1 cellular context compared by ENCODE assay signal in the genomic region with DNA sequence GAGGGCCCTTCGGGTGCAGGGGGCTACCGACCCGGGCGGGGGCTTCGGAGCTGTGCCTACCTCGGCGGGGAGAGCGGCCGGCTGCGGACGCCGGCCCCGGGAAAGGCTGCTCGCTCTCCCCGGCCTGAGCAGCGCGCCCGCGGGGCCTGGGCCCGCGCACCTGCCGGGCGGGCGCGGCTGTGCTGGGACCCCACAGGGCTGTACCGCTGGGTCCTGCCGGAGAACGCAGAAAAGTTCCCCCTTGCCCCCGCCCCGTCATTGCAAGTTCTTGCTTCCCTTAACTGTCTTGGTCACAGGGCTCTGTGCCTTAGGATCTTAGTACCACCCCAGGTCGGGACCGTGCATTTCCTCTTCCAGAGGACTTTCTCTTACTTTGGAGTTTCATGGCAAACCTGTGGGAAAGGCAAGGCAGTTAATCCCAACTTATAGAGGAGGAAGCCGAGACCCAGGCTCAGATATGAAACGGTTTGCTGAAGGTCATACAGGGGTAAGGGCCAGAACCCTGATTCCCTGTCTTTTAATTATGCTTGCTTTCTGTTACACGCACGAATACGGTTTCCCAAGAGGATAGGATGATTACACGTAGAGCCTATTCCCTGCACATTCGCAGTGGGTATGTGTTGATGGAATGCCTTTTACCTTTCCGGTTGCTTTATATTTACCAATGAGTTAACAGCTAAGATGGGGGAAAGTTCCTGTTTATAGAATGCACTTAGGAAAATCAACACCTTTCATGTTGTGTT.
TF ChIP-seq lines count a peak whose summit lies in the region.

No MANE protein-coding gene starts in this region.

TF ChIP-seq in HepG2, 621 proteins besides CTCF, POLR2A, EP300 and RAD21 (continued from another document and continues in another):
- TF ChIP-seq, protein P1, sequence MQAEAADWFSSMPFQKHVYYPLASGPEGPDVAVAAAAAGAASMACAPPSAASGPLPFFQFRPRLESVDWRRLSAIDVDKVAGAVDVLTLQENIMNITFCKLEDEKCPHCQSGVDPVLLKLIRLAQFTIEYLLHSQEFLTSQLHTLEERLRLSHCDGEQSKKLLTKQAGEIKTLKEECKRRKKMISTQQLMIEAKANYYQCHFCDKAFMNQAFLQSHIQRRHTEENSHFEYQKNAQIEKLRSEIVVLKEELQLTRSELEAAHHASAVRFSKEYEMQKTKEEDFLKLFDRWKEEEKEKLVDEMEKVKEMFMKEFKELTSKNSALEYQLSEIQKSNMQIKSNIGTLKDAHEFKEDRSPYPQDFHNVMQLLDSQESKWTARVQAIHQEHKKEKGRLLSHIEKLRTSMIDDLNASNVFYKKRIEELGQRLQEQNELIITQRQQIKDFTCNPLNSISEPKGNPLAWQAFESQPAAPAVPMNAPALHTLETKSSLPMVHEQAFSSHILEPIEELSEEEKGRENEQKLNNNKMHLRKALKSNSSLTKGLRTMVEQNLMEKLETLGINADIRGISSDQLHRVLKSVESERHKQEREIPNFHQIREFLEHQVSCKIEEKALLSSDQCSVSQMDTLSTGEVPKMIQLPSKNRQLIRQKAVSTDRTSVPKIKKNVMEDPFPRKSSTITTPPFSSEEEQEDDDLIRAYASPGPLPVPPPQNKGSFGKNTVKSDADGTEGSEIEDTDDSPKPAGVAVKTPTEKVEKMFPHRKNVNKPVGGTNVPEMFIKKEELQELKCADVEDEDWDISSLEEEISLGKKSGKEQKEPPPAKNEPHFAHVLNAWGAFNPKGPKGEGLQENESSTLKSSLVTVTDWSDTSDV (CRISPR knock-in tag; IDR thresholded peaks at IDR 0.05) = no peak
- TF ChIP-seq PAF1 (CRISPR knock-in tag; IDR thresholded peaks at IDR 0.05) = no peak
- no peak for TF ChIP-seq ZNF180 (CRISPR knock-in tag; IDR thresholded peaks at IDR 0.05; ENCODE audit: borderline replicate concordance, low read depth)
- TF ChIP-seq, protein P2, sequence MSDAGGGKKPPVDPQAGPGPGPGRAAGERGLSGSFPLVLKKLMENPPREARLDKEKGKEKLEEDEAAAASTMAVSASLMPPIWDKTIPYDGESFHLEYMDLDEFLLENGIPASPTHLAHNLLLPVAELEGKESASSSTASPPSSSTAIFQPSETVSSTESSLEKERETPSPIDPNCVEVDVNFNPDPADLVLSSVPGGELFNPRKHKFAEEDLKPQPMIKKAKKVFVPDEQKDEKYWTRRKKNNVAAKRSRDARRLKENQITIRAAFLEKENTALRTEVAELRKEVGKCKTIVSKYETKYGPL (CRISPR knock-in tag; IDR thresholded peaks at IDR 0.05) = no peak
- TF ChIP-seq ELF1 (CRISPR knock-in tag; IDR thresholded peaks at IDR 0.05) = no peak
- TF ChIP-seq, protein P3, sequence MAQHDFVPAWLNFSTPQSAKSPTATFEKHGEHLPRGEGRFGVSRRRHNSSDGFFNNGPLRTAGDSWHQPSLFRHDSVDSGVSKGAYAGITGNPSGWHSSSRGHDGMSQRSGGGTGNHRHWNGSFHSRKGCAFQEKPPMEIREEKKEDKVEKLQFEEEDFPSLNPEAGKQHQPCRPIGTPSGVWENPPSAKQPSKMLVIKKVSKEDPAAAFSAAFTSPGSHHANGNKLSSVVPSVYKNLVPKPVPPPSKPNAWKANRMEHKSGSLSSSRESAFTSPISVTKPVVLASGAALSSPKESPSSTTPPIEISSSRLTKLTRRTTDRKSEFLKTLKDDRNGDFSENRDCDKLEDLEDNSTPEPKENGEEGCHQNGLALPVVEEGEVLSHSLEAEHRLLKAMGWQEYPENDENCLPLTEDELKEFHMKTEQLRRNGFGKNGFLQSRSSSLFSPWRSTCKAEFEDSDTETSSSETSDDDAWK (CRISPR knock-in tag; IDR thresholded peaks at IDR 0.05) = no peak
- no peak for TF ChIP-seq SP140L (CRISPR knock-in tag; IDR thresholded peaks at IDR 0.05; ENCODE audit: borderline replicate concordance)
- no peak for TF ChIP-seq ZNF460 (CRISPR knock-in tag; IDR thresholded peaks at IDR 0.05; ENCODE audit: borderline replicate concordance)
- TF ChIP-seq CHD4 (IDR thresholded peaks at IDR 0.05; ENCODE audit: borderline replicate concordance, low read length) = no peak
- TF ChIP-seq, protein P4, sequence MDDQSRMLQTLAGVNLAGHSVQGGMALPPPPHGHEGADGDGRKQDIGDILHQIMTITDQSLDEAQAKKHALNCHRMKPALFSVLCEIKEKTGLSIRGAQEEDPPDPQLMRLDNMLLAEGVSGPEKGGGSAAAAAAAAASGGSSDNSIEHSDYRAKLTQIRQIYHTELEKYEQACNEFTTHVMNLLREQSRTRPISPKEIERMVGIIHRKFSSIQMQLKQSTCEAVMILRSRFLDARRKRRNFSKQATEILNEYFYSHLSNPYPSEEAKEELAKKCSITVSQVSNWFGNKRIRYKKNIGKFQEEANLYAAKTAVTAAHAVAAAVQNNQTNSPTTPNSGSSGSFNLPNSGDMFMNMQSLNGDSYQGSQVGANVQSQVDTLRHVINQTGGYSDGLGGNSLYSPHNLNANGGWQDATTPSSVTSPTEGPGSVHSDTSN (CRISPR knock-in tag; IDR thresholded peaks at IDR 0.05; ENCODE audit: borderline replicate concordance) = no peak
- TF ChIP-seq, protein P5, sequence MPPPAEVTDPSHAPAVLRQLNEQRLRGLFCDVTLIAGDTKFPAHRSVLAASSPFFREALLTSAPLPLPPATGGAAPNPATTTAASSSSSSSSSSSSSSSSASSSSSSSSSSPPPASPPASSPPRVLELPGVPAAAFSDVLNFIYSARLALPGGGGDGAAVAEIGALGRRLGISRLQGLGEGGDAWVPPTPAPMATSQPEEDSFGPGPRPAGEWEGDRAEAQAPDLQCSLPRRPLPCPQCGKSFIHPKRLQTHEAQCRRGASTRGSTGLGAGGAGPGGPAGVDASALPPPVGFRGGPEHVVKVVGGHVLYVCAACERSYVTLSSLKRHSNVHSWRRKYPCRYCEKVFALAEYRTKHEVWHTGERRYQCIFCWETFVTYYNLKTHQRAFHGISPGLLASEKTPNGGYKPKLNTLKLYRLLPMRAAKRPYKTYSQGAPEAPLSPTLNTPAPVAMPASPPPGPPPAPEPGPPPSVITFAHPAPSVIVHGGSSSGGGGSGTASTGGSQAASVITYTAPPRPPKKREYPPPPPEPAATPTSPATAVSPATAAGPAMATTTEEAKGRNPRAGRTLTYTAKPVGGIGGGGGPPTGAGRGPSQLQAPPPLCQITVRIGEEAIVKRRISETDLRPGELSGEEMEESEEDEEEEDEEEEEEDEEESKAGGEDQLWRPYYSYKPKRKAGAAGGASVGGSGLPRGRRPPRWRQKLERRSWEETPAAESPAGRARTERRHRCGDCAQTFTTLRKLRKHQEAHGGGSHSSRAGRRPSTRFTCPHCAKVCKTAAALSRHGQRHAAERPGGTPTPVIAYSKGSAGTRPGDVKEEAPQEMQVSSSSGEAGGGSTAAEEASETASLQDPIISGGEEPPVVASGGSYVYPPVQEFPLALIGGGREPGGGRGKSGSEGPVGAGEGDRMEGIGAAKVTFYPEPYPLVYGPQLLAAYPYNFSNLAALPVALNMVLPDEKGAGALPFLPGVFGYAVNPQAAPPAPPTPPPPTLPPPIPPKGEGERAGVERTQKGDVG (CRISPR knock-in tag; IDR thresholded peaks at IDR 0.05; ENCODE audit: borderline replicate concordance) = no peak
- TF ChIP-seq ZNF138 (CRISPR knock-in tag; IDR thresholded peaks at IDR 0.05; ENCODE audit: low read depth) = no peak
- TF ChIP-seq, protein P6, sequence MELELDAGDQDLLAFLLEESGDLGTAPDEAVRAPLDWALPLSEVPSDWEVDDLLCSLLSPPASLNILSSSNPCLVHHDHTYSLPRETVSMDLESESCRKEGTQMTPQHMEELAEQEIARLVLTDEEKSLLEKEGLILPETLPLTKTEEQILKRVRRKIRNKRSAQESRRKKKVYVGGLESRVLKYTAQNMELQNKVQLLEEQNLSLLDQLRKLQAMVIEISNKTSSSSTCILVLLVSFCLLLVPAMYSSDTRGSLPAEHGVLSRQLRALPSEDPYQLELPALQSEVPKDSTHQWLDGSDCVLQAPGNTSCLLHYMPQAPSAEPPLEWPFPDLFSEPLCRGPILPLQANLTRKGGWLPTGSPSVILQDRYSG (CRISPR knock-in tag; IDR thresholded peaks at IDR 0.05) = no peak
- no peak for TF ChIP-seq ZNF563 (CRISPR knock-in tag; IDR thresholded peaks at IDR 0.05)
- no peak for TF ChIP-seq PHF8 (CRISPR knock-in tag; IDR thresholded peaks at IDR 0.05)
- no peak for TF ChIP-seq ZFP62 (CRISPR knock-in tag; IDR thresholded peaks at IDR 0.05)
- no peak for TF ChIP-seq ZNF207 (IDR thresholded peaks at IDR 0.05; ENCODE audit: borderline replicate concordance)
- TF ChIP-seq CCAR2 (optimal IDR thresholded peaks at IDR 0.05; ENCODE audit: low read depth, low read length) = no peak
- TF ChIP-seq MIER2 (CRISPR knock-in tag; IDR thresholded peaks at IDR 0.05) = no peak
- TF ChIP-seq TAF1 (CRISPR knock-in tag; IDR thresholded peaks at IDR 0.05) = no peak; the same call in 1 of the 2 replicates
- no peak for TF ChIP-seq THAP11 (CRISPR knock-in tag; IDR thresholded peaks at IDR 0.05)
- no peak for TF ChIP-seq NFKBIZ (CRISPR knock-in tag; IDR thresholded peaks at IDR 0.05)
- TF ChIP-seq ZNF121 (CRISPR knock-in tag; IDR thresholded peaks at IDR 0.05) = no peak
- TF ChIP-seq ISX (CRISPR knock-in tag; conservative IDR thresholded peaks at IDR 0.05) = no peak
- no peak for TF ChIP-seq ZNF670 (CRISPR knock-in tag; IDR thresholded peaks at IDR 0.05; ENCODE audit: borderline replicate concordance)
- no peak for TF ChIP-seq ZNF235 (CRISPR knock-in tag; IDR thresholded peaks at IDR 0.05; ENCODE audit: borderline replicate concordance)
- no peak for TF ChIP-seq ERF (CRISPR knock-in tag; IDR thresholded peaks at IDR 0.05)
- TF ChIP-seq, protein P7, sequence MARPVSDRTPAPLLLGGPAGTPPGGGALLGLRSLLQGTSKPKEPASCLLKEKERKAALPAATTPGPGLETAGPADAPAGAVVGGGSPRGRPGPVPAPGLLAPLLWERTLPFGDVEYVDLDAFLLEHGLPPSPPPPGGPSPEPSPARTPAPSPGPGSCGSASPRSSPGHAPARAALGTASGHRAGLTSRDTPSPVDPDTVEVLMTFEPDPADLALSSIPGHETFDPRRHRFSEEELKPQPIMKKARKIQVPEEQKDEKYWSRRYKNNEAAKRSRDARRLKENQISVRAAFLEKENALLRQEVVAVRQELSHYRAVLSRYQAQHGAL (CRISPR knock-in tag; IDR thresholded peaks at IDR 0.05; ENCODE audit: not compliant biosample characterization) = no peak
- no peak for TF ChIP-seq MED13 (CRISPR knock-in tag; IDR thresholded peaks at IDR 0.05)
- TF ChIP-seq, protein P8, sequence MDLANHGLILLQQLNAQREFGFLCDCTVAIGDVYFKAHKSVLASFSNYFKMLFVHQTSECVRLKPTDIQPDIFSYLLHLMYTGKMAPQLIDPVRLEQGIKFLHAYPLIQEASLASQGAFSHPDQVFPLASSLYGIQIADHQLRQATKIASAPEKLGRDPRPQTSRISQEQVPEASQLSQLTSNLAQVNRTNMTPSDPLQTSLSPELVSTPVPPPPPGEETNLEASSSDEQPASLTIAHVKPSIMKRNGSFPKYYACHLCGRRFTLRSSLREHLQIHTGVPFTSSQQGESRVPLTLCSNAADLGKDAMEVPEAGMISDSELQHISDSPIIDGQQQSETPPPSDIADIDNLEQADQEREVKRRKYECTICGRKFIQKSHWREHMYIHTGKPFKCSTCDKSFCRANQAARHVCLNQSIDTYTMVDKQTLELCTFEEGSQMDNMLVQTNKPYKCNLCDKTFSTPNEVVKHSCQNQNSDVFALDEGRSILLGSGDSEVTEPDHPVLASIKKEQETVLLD (CRISPR knock-in tag; IDR thresholded peaks at IDR 0.05; ENCODE audit: low read depth) = no peak
- no peak for TF ChIP-seq ONECUT2 (CRISPR knock-in tag; IDR thresholded peaks at IDR 0.05)
- TF ChIP-seq ZSCAN9 (CRISPR knock-in tag; IDR thresholded peaks at IDR 0.05; ENCODE audit: borderline replicate concordance) = no peak
- TF ChIP-seq, protein P9, sequence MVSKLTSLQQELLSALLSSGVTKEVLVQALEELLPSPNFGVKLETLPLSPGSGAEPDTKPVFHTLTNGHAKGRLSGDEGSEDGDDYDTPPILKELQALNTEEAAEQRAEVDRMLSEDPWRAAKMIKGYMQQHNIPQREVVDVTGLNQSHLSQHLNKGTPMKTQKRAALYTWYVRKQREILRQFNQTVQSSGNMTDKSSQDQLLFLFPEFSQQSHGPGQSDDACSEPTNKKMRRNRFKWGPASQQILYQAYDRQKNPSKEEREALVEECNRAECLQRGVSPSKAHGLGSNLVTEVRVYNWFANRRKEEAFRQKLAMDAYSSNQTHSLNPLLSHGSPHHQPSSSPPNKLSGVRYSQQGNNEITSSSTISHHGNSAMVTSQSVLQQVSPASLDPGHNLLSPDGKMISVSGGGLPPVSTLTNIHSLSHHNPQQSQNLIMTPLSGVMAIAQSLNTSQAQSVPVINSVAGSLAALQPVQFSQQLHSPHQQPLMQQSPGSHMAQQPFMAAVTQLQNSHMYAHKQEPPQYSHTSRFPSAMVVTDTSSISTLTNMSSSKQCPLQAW (CRISPR knock-in tag; IDR thresholded peaks at IDR 0.05) = no peak
- TF ChIP-seq, protein P10, sequence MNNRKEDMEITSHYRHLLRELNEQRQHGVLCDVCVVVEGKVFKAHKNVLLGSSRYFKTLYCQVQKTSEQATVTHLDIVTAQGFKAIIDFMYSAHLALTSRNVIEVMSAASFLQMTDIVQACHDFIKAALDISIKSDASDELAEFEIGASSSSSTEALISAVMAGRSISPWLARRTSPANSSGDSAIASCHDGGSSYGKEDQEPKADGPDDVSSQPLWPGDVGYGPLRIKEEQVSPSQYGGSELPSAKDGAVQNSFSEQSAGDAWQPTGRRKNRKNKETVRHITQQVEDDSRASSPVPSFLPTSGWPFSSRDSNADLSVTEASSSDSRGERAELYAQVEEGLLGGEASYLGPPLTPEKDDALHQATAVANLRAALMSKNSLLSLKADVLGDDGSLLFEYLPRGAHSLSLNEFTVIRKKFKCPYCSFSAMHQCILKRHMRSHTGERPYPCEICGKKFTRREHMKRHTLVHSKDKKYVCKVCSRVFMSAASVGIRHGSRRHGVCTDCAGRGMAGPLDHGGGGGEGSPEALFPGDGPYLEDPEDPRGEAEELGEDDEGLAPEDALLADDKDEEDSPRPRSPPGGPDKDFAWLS (CRISPR knock-in tag; IDR thresholded peaks at IDR 0.05; ENCODE audit: borderline replicate concordance) = no peak
- TF ChIP-seq BHLHE40 (IDR thresholded peaks at IDR 0.05; ENCODE audit: low read length) = no peak
- no peak for TF ChIP-seq ZNF777 (CRISPR knock-in tag; IDR thresholded peaks at IDR 0.05)
- 0 out of 2 replicates have a peak, but pooled peaks have one; percentile 17 for TF ChIP-seq MED1 (CRISPR knock-in tag; IDR thresholded peaks at IDR 0.05)
- TF ChIP-seq, protein P11, sequence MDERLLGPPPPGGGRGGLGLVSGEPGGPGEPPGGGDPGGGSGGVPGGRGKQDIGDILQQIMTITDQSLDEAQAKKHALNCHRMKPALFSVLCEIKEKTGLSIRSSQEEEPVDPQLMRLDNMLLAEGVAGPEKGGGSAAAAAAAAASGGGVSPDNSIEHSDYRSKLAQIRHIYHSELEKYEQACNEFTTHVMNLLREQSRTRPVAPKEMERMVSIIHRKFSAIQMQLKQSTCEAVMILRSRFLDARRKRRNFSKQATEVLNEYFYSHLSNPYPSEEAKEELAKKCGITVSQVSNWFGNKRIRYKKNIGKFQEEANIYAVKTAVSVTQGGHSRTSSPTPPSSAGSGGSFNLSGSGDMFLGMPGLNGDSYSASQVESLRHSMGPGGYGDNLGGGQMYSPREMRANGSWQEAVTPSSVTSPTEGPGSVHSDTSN (CRISPR knock-in tag; IDR thresholded peaks at IDR 0.05) = no peak
- no peak for TF ChIP-seq RXRA (CRISPR knock-in tag; IDR thresholded peaks at IDR 0.05)
- no peak for TF ChIP-seq NFYB (CRISPR knock-in tag; IDR thresholded peaks at IDR 0.05)
- TF ChIP-seq ADNP (CRISPR knock-in tag; IDR thresholded peaks at IDR 0.05) = no peak
- TF ChIP-seq PHF21A (CRISPR knock-in tag; IDR thresholded peaks at IDR 0.05) = no peak
